9 cellular contexts compared by ENCODE assay signal in genomic region chr2:172234716-172235661, GRCh38.
A peak's percentile ranks its signal among the peaks of the same experiment; 100 is the strongest.
DNase-seq lines count a peak whose midpoint lies in the region; ATAC-seq and TF ChIP-seq lines count a peak whose summit lies in the region.
"Had no signal": no experiment of that assay in that cellular context is flagged by ENCODE, and none has a peak within 500 bp of the region (broad histone marks: within the 10 kb centered on the region; RNA-seq: fewer than 3 reads in every experiment).

No MANE protein-coding gene starts in this region.

- peak overlapping the region; percentile 45 for H3K4me2 ChIP-seq in parathyroid adenoma (ENCODE audit: low read length)

- H3K27ac ChIP-seq in foreskin keratinocyte (peak overlapping the region; percentile 8), parathyroid adenoma (no peak overlapping the region)

- H3K4me3 Mint-ChIP-seq in Caco-2 (ENCODE audit: unreplicated experiment) = peak overlapping the region; percentile 76
- peak overlapping the region; percentile 79 for H3K4me3 Mint-ChIP-seq in activated T-cell treated with anti-CD3 and anti-CD28 coated beads, Interleukin-2, amount 50 U/mL, for 24 hours

- peak overlapping the region; percentile 76 for H2AFZ ChIP-seq in parathyroid adenoma

- no peaks in the 10 kb centered on the region for H3K79me2 ChIP-seq in parathyroid adenoma

- no peaks in the 10 kb centered on the region for H3K36me3 Mint-ChIP-seq in Caco-2 (ENCODE audit: insufficient read depth, unreplicated experiment)
- no peaks in the 10 kb centered on the region for H3K36me3 Mint-ChIP-seq in activated T-cell treated with anti-CD3 and anti-CD28 coated beads, Interleukin-2, amount 50 U/mL, for 24 hours (ENCODE audit: low read depth)

- POLR2A ChIA-PET in Caco-2 (lab: Charles Lee) = no interaction called here

- DNase-seq in Caco-2 = peak; percentile 68 to 72
- DNase-seq in NCI-H146 treated with DMSO at 0.1 percent for 48 hours (lab: John Stamatoyannopoulos, UW; ENCODE audit: unreplicated experiment) = peak; percentile 95
- peak; percentile 44 for DNase-seq in activated T-cell treated with anti-CD3 and anti-CD28 coated beads, Interleukin-2, amount 50 U/mL, for 24 hours
- no peak for DNase-seq in foreskin keratinocyte

- ATAC-seq in foreskin keratinocyte (no peak), HG03196 (IDR thresholded peaks at IDR 0.05; ENCODE audit: unreplicated experiment) (no peak), HG03139 (IDR thresholded peaks at IDR 0.05; ENCODE audit: unreplicated experiment) (no peak), GM21737 (IDR thresholded peaks at IDR 0.05; ENCODE audit: unreplicated experiment) (no peak)
- ATAC-seq: HCT116 had no signal

- no TSS peak for BruUV-seq in Caco-2 (replicated peaks; lab: Mats Ljungman, UMichigan)

- no peaks in the 10 kb centered on the region for H3K9me3 Mint-ChIP-seq in Caco-2 (ENCODE audit: unreplicated experiment)
- no peaks in the 10 kb centered on the region for H3K9me3 Mint-ChIP-seq in activated T-cell treated with anti-CD3 and anti-CD28 coated beads, Interleukin-2, amount 50 U/mL, for 24 hours

- intact Hi-C loops in Caco-2 (cut with micrococcal nuclease; ENCODE audit: unreplicated experiment) = no loop called here

- H3K4me1 Mint-ChIP-seq in Caco-2 (ENCODE audit: low read depth, unreplicated experiment) = peaks cover 8% of the 10 kb centered on the region
- peaks cover 21% of the 10 kb centered on the region for H3K4me1 Mint-ChIP-seq in activated T-cell treated with anti-CD3 and anti-CD28 coated beads, Interleukin-2, amount 50 U/mL, for 24 hours (ENCODE audit: low read depth)

- H3K27me3 Mint-ChIP-seq in Caco-2 (ENCODE audit: insufficient read depth, unreplicated experiment) = peaks cover 14% of the 10 kb centered on the region
- peaks cover 34% of the 10 kb centered on the region for H3K27me3 Mint-ChIP-seq in activated T-cell treated with anti-CD3 and anti-CD28 coated beads, Interleukin-2, amount 50 U/mL, for 24 hours

- no peaks in the 10 kb centered on the region for H3K36me3 ChIP-seq in Caco-2 (ENCODE audit: control insufficient read depth, insufficient read depth, low read length)
- H3K36me3 ChIP-seq in parathyroid adenoma (ENCODE audit: control insufficient read depth, insufficient read depth, low read length) = no peaks in the 10 kb centered on the region

- H3K27me3 ChIP-seq in Caco-2 (replicated peaks; ENCODE audit: control insufficient read depth, insufficient read depth, low read length) (no peaks in the 10 kb centered on the region), foreskin keratinocyte (no peaks in the 10 kb centered on the region), parathyroid adenoma (ENCODE audit: control insufficient read depth, insufficient read depth, low read length) (no peaks in the 10 kb centered on the region)

- H3K27ac Mint-ChIP-seq in Caco-2 (ENCODE audit: unreplicated experiment) = peak overlapping the region; percentile 41
- H3K27ac Mint-ChIP-seq in activated T-cell treated with anti-CD3 and anti-CD28 coated beads, Interleukin-2, amount 50 U/mL, for 24 hours = no peak overlapping the region

- CTCF ChIA-PET in Caco-2 (lab: Charles Lee) = interaction anchor here (0.6 kb wide), 1 partner anchor 46 kb away, joined by 3 read pairs; no protein-coding TSS in a partner anchor

- H3K9me3 ChIP-seq in Caco-2 (no peaks in the 10 kb centered on the region), parathyroid adenoma (ENCODE audit: control insufficient read depth, low read length) (no peaks in the 10 kb centered on the region)

- peak in 1 of 2 experiments; percentile 13 for TF ChIP-seq CTCF in Caco-2 (IDR thresholded peaks at IDR 0.05; ENCODE audit: insufficient read depth in 1 of 2, low read depth in 1 of 2, low read length in 1 of 2, severe bottlenecking in 1 of 2, unreplicated experiment in 1 of 2)
- TF ChIP-seq CTCF in foreskin keratinocyte (conservative IDR thresholded peaks at IDR 0.05) = no peak
- no peak for TF ChIP-seq CTCF in parathyroid adenoma (IDR thresholded peaks at IDR 0.05)

- 0 out of 2 replicates have a peak, but pooled peaks cover 6% of the 10 kb centered on the region for H3K4me1 ChIP-seq in Caco-2
- H3K4me1 ChIP-seq in foreskin keratinocyte = peaks cover 25% of the 10 kb centered on the region
- peaks cover 13% of the 10 kb centered on the region for H3K4me1 ChIP-seq in parathyroid adenoma

- peak overlapping the region; percentile 40 for H3K4me3 ChIP-seq in Caco-2 (ENCODE audit: low read depth, low read length)
- peak overlapping the region; percentile 18 for H3K4me3 ChIP-seq in parathyroid adenoma (ENCODE audit: low read depth, low read length)

- H3K9ac ChIP-seq in parathyroid adenoma = no peak overlapping the region

Comparison
In these comparisons a context has a peak if more than half of its experiments do, and no peak if none do; other contexts are left out.
1. DNase-seq: peak in Caco-2 (2 of 2), NCI-H146 treated with DMSO at 0.1 percent for 48 hours (single experiment) and activated T-cell treated with anti-CD3 and anti-CD28 coated beads, Interleukin-2, amount 50 U/mL, for 24 hours (single experiment); none in foreskin keratinocyte (0 of 2).